Comparison of ENCODE assay signal across 10 cellular contexts in the genomic region with DNA sequence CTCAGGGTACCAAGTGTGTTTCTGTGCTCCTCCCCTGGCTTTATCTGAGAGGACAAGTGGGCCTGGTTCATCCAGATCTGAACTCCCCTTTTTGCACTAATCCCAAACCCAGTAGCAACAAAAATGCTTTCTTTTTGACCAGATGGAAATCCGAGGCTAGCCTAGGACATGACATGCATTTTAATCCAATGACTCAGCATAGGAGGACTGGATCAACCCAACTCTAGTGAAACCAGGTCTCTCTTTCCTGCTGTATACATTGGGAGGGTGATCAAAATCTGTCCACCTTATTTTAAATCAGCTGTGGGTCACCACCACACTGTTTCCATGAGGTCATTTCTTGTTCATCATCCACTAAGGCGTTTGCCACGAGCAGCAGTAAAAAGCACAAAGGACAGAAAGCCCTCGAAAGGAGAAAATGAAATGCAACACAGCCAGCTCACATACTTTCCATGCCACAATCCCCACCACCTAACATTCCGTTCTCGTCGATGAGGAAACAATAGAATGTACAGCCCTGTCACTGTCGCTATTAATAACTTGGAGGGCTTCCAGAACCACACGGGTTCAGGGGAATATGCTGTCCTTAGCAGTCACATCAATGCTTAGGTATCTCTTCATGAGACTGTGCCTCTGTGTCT.
A peak's percentile ranks its signal among the peaks of the same experiment; 100 is the strongest.
DNase-seq lines count a peak whose midpoint lies in the region; ATAC-seq and TF ChIP-seq lines count a peak whose summit lies in the region.
"Had no signal": no experiment of that assay in that cellular context is flagged by ENCODE, and none has a peak within 500 bp of the region (broad histone marks: within the 10 kb centered on the region; RNA-seq: fewer than 3 reads in every experiment).

No MANE protein-coding gene starts in this region.

- no peak overlapping the region for H3K4me3 Mint-ChIP-seq in activated CD4-positive, alpha-beta memory T cell treated with anti-CD3 and anti-CD28 coated beads for 36 hours

- no peaks in the 10 kb centered on the region for H3K4me1 ChIP-seq in left lung

- H3K9me3 ChIP-seq in left lung, result peaks cover 0 to 13% of the 10 kb centered on the region in 2 donors
- H3K9me3 ChIP-seq: BE2C had no signal

- POLR2A ChIA-PET in activated CD4-positive, alpha-beta memory T cell treated with anti-CD3 and anti-CD28 coated beads for 36 hours (lab: Charles Lee), result no interaction called here

- no peak for DNase-seq in Right ventricle myocardium inferior (ENCODE audit: missing footprints)
- DNase-seq in cardiac septum (ENCODE audit: low spot score), result no peak
- peak; percentile 87 to 98 for DNase-seq in cardiac fibroblast (ENCODE audit: low read depth in 2 of 2)
- no peak for DNase-seq in left lung
- DNase-seq in activated CD4-positive, alpha-beta memory T cell treated with anti-CD3 and anti-CD28 coated beads for 36 hours, result no peak
- no peak for DNase-seq in SKM-1 treated with dmso at 0.1 percent for 144 hours (lab: John Stamatoyannopoulos, UW; ENCODE audit: unreplicated experiment)
- no peak for DNase-seq in dorsolateral prefrontal cortex
- DNase-seq: BE2C, NCI-H1436 had no signal

- no peaks in the 10 kb centered on the region for H3K36me3 Mint-ChIP-seq in activated CD4-positive, alpha-beta memory T cell treated with anti-CD3 and anti-CD28 coated beads for 36 hours

- H3K4me3 ChIP-seq in cardiac fibroblast (replicated peaks in 1 of 2; ENCODE audit: low read depth in 2 of 2, low read length in 2 of 2), result peak overlapping the region in 1 of 2 donors; percentile 8
- no peak overlapping the region for H3K4me3 ChIP-seq in left lung
- H3K4me3 ChIP-seq in dorsolateral prefrontal cortex, result peak overlapping the region in 29 of 59 donors; percentile 2 to 53 (median 27)

- H3K36me3 ChIP-seq in left lung, result no peaks in the 10 kb centered on the region
- H3K36me3 ChIP-seq: BE2C had no signal

- peaks cover 9% of the 10 kb centered on the region for H3K27me3 Mint-ChIP-seq in activated CD4-positive, alpha-beta memory T cell treated with anti-CD3 and anti-CD28 coated beads for 36 hours

- H3K9me3 Mint-ChIP-seq in activated CD4-positive, alpha-beta memory T cell treated with anti-CD3 and anti-CD28 coated beads for 36 hours, result peaks cover 6% of the 10 kb centered on the region

- no peaks in the 10 kb centered on the region for H3K4me1 Mint-ChIP-seq in activated CD4-positive, alpha-beta memory T cell treated with anti-CD3 and anti-CD28 coated beads for 36 hours (ENCODE audit: low read depth)

- H3K27me3 ChIP-seq in left lung (no peaks in the 10 kb centered on the region), dorsolateral prefrontal cortex (no peaks in the 10 kb centered on the region)
- H3K27me3 ChIP-seq: BE2C had no signal

- H3K27ac ChIP-seq in left lung (peak overlapping the region; percentile 28), dorsolateral prefrontal cortex (peak overlapping the region in 10 of 59 donors; percentile 7 to 53 (median 32))

- intact Hi-C loops in Right ventricle myocardium inferior (cut with DNase I), result loop anchor here (5.0 kb wide), 3 partner anchors 51 to 864 kb away; no protein-coding TSS in a partner anchor
- intact Hi-C loops in cardiac septum (cut with DNase I), result loop anchor here (10.0 kb wide), 1 partner anchor 541 kb away; a partner anchor contains a TSS
- intact Hi-C loops in left lung (cut with DNase I), result no loop called here
- intact Hi-C loops in activated CD4-positive, alpha-beta memory T cell treated with anti-CD3 and anti-CD28 coated beads for 36 hours (cut with micrococcal nuclease), result no loop called here
- intact Hi-C loops in dorsolateral prefrontal cortex (cut with DNase I), result no loop called here

- CTCF ChIA-PET in activated CD4-positive, alpha-beta memory T cell treated with anti-CD3 and anti-CD28 coated beads for 36 hours (lab: Charles Lee), result interaction anchor here (0.5 kb wide), 1 partner anchor 9 kb away, joined by 3 read pairs; no protein-coding TSS in a partner anchor

- ATAC-seq in Right ventricle myocardium inferior (peak; percentile 92), left lung (peak; percentile 84), GM19351 (IDR thresholded peaks at IDR 0.05; ENCODE audit: unreplicated experiment) (no peak)

- H3K27ac Mint-ChIP-seq in activated CD4-positive, alpha-beta memory T cell treated with anti-CD3 and anti-CD28 coated beads for 36 hours, result no peak overlapping the region

- no peak for TF ChIP-seq CTCF in cardiac fibroblast (IDR thresholded peaks at IDR 0.05; ENCODE audit: low read depth, low read length)
- TF ChIP-seq CTCF in left lung (IDR thresholded peaks at IDR 0.05), result no peak
- TF ChIP-seq CTCF in dorsolateral prefrontal cortex (IDR thresholded peaks at IDR 0.05 in 54 of 56, conservative IDR thresholded peaks at IDR 0.05 in 2 of 56; ENCODE audit: low read depth in 1 of 56, partially characterized antibody in 56 of 56), result no peak

Comparison
In these comparisons a context has a peak if more than half of its experiments do, and no peak if none do; other contexts are left out.
1. DNase-seq: peak in cardiac fibroblast (2 of 2); none in Right ventricle myocardium inferior (single experiment), cardiac septum (single experiment), left lung (0 of 2), activated CD4-positive, alpha-beta memory T cell treated with anti-CD3 and anti-CD28 coated beads for 36 hours (single experiment), SKM-1 treated with dmso at 0.1 percent for 144 hours (single experiment) and dorsolateral prefrontal cortex (0 of 10).
2. intact Hi-C loops: an anchor here in Right ventricle myocardium inferior (5.0 kb wide) and cardiac septum (10.0 kb wide); none called in left lung, activated CD4-positive, alpha-beta memory T cell treated with anti-CD3 and anti-CD28 coated beads for 36 hours and dorsolateral prefrontal cortex.